9 cellular contexts compared by ENCODE assay signal in genomic region chr2:68762665-68763064, GRCh38. TPM values are rescaled to one million over a fixed set of nuclear protein-coding genes. Genes with fewer than 3 reads are reported as not detected.
DNase-seq lines count a peak whose midpoint lies in the region; ATAC-seq, FAIRE-seq and TF ChIP-seq lines count a peak whose summit lies in the region.
"Had no signal": no experiment of that assay in that cellular context is flagged by ENCODE, and none has a peak within 500 bp of the region (broad histone marks: within the 10 kb centered on the region; RNA-seq: fewer than 3 reads in every experiment).

No MANE protein-coding gene starts in this region.

- H3K27me3 Mint-ChIP-seq in progenitor cell of endocrine pancreas = peaks cover 2% of the 10 kb centered on the region

- H3K4me3 Mint-ChIP-seq in progenitor cell of endocrine pancreas (ENCODE audit: low read depth) = no peak overlapping the region

- no peaks in the 10 kb centered on the region for H3K36me3 Mint-ChIP-seq in progenitor cell of endocrine pancreas (ENCODE audit: insufficient read depth)

- FAIRE-seq in GM19239 (lab: Jason Lieb, UNC) = no peak

- H3K4me1 Mint-ChIP-seq in progenitor cell of endocrine pancreas (ENCODE audit: low read depth) = peaks cover 5% of the 10 kb centered on the region

- no peak overlapping the region for H3K27ac Mint-ChIP-seq in progenitor cell of endocrine pancreas

- DNase-seq in CD1c-positive myeloid dendritic cell (ENCODE audit: extremely low spot score) (peak; percentile 65), NCI-H226 (peak; percentile 82), fibroblast of villous mesenchyme (ENCODE audit: low read depth) (peak; percentile 84), NCI-H345 (lab: John Stamatoyannopoulos, UW) (no peak), GM19239 (ENCODE audit: insufficient read length, low spot score) (no peak), progenitor cell of endocrine pancreas (ENCODE audit: low spot score, unreplicated experiment) (no peak)
- DNase-seq: anterior cingulate cortex had no signal

- TF ChIP-seq CTCF in fibroblast of villous mesenchyme (IDR thresholded peaks at IDR 0.05; ENCODE audit: insufficient read depth, low read depth, low read length) = no peak
- no peak for TF ChIP-seq CTCF in progenitor cell of endocrine pancreas (IDR thresholded peaks at IDR 0.05; ENCODE audit: unreplicated experiment)

- H3K9me3 Mint-ChIP-seq in progenitor cell of endocrine pancreas (ENCODE audit: low read depth) = no peaks in the 10 kb centered on the region

- no peak overlapping the region for H3K4me3 ChIP-seq in fibroblast of villous mesenchyme (ENCODE audit: low read depth, low read length)

- ATAC-seq in GM19351 (IDR thresholded peaks at IDR 0.05; ENCODE audit: unreplicated experiment) (peak; percentile 52), HG03139 (IDR thresholded peaks at IDR 0.05; ENCODE audit: unreplicated experiment) (no peak)

RNA-seq across cellular contexts. Expression of gene ARHGAP25, which starts 28.1 kb away (rescaled TPM):
- 3.0 and 3.5 TPM in 2 replicates for total RNA-seq in fibroblast of villous mesenchyme
- 1.3 and 1.8 TPM in 2 replicates for total RNA-seq in progenitor cell of endocrine pancreas

Comparison
In these comparisons a context has a peak if more than half of its experiments do, and no peak if none do; other contexts are left out.
1. DNase-seq: peak in CD1c-positive myeloid dendritic cell (single experiment), NCI-H226 (single experiment) and fibroblast of villous mesenchyme (single experiment); none in NCI-H345 (single experiment), GM19239 (single experiment) and progenitor cell of endocrine pancreas (single experiment).